ENCODE assay signal across 2 cellular contexts in the genomic region with DNA sequence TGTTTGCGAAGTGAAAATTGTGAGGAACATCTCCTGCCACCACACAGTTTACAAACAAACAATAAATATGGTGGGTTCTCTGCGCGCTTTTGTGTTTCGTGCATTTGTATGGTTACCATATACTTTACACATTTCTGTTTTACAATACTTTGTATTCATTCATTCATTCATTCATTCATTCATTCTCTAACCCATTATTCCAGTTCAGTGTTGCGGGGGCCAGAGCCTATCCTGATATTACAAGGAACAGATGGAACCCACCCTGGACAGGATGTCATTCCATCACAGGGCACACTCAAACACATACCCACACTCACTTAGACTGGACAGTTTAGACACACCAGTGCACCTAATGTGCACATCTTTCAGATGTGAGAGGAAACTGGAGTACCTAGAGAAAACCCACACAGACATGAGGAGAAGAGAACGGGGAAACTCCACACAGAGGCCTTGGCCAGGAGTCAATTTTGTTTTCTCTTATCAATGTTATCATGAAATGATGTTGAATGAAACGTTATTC.
TF ChIP-seq lines count a peak whose summit lies in the region.

No MANE protein-coding gene starts in this region.

TF ChIP-seq in HepG2, 621 proteins besides CTCF, POLR2A, EP300 and RAD21:
- TF ChIP-seq AGO2 (optimal IDR thresholded peaks at IDR 0.05; ENCODE audit: low read depth, low read length), result peak; percentile 41
- TF ChIP-seq, protein P1, sequence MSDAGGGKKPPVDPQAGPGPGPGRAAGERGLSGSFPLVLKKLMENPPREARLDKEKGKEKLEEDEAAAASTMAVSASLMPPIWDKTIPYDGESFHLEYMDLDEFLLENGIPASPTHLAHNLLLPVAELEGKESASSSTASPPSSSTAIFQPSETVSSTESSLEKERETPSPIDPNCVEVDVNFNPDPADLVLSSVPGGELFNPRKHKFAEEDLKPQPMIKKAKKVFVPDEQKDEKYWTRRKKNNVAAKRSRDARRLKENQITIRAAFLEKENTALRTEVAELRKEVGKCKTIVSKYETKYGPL (CRISPR knock-in tag; IDR thresholded peaks at IDR 0.05), result no peak
- TF ChIP-seq ZNF24 (IDR thresholded peaks at IDR 0.05), result peak; percentile 92
- TF ChIP-seq CHCHD3 (CRISPR knock-in tag; IDR thresholded peaks at IDR 0.05), result no peak
- TF ChIP-seq RBM22 (optimal IDR thresholded peaks at IDR 0.05; ENCODE audit: low read length), result peak; percentile 93
- TF ChIP-seq HMGA1 (CRISPR knock-in tag; conservative IDR thresholded peaks at IDR 0.05), result no peak
- TF ChIP-seq, protein P2, sequence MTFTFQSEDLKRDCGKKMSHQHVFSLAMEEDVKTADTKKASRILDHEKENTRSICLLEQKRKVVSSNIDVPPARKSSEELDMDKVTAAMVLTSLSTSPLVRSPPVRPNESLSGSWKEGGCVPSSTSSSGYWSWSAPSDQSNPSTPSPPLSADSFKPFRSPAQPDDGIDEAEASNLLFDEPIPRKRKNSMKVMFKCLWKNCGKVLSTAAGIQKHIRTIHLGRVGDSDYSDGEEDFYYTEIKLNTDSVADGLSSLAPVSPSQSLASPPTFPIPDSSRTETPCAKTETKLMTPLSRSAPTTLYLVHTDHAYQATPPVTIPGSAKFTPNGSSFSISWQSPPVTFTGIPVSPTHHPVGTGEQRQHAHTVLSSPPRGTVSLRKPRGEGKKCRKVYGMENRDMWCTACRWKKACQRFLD (CRISPR knock-in tag; IDR thresholded peaks at IDR 0.05; ENCODE audit: borderline replicate concordance), result no peak
- no peak for TF ChIP-seq SOX6 (IDR thresholded peaks at IDR 0.05)
- no peak for TF ChIP-seq SOX6 (CRISPR knock-in tag; IDR thresholded peaks at IDR 0.05)
- no peak; the same call in 1 of the 2 replicates for TF ChIP-seq POLR2G (IDR thresholded peaks at IDR 0.05; ENCODE audit: low read depth, low read length)

TF ChIP-seq in GM12878, 131 proteins besides CTCF, POLR2A, EP300 and RAD21:
- no peak for TF ChIP-seq EED (IDR thresholded peaks at IDR 0.05; ENCODE audit: low read depth)
- TF ChIP-seq FOXM1 (IDR thresholded peaks at IDR 0.05; ENCODE audit: low read depth, low read length), result no peak
- TF ChIP-seq, protein P3, sequence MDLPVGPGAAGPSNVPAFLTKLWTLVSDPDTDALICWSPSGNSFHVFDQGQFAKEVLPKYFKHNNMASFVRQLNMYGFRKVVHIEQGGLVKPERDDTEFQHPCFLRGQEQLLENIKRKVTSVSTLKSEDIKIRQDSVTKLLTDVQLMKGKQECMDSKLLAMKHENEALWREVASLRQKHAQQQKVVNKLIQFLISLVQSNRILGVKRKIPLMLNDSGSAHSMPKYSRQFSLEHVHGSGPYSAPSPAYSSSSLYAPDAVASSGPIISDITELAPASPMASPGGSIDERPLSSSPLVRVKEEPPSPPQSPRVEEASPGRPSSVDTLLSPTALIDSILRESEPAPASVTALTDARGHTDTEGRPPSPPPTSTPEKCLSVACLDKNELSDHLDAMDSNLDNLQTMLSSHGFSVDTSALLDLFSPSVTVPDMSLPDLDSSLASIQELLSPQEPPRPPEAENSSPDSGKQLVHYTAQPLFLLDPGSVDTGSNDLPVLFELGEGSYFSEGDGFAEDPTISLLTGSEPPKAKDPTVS (IDR thresholded peaks at IDR 0.05; ENCODE audit: low read depth, low read length), result no peak
- TF ChIP-seq ZNF24 (IDR thresholded peaks at IDR 0.05), result peak; percentile 89
- TF ChIP-seq TCF7 (IDR thresholded peaks at IDR 0.05; ENCODE audit: borderline replicate concordance), result no peak
- TF ChIP-seq HDGF (IDR thresholded peaks at IDR 0.05), result no peak
- TF ChIP-seq CHD4 (IDR thresholded peaks at IDR 0.05), result no peak
- no peak for TF ChIP-seq JUNB (IDR thresholded peaks at IDR 0.05)
- TF ChIP-seq, protein P4, sequence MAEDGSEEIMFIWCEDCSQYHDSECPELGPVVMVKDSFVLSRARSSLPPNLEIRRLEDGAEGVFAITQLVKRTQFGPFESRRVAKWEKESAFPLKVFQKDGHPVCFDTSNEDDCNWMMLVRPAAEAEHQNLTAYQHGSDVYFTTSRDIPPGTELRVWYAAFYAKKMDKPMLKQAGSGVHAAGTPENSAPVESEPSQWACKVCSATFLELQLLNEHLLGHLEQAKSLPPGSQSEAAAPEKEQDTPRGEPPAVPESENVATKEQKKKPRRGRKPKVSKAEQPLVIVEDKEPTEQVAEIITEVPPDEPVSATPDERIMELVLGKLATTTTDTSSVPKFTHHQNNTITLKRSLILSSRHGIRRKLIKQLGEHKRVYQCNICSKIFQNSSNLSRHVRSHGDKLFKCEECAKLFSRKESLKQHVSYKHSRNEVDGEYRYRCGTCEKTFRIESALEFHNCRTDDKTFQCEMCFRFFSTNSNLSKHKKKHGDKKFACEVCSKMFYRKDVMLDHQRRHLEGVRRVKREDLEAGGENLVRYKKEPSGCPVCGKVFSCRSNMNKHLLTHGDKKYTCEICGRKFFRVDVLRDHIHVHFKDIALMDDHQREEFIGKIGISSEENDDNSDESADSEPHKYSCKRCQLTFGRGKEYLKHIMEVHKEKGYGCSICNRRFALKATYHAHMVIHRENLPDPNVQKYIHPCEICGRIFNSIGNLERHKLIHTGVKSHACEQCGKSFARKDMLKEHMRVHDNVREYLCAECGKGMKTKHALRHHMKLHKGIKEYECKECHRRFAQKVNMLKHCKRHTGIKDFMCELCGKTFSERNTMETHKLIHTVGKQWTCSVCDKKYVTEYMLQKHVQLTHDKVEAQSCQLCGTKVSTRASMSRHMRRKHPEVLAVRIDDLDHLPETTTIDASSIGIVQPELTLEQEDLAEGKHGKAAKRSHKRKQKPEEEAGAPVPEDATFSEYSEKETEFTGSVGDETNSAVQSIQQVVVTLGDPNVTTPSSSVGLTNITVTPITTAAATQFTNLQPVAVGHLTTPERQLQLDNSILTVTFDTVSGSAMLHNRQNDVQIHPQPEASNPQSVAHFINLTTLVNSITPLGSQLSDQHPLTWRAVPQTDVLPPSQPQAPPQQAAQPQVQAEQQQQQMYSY (CRISPR knock-in tag; IDR thresholded peaks at IDR 0.05), result no peak
